In genomic region chr3:183987014-183987600, GRCh38 we compare ENCODE assay signal across 19 cellular contexts. TPM values are rescaled to one million over a fixed set of nuclear protein-coding genes. Genes with fewer than 3 reads are reported as not detected.
"Had no signal": no experiment of that assay in that cellular context is flagged by ENCODE, and none has a peak within 500 bp of the region (broad histone marks: within the 10 kb centered on the region; RNA-seq: fewer than 3 reads in every experiment).

No MANE protein-coding gene starts in this region.

- H3K27me3 ChIP-seq: esophagus muscularis mucosa, heart left ventricle, pancreas, spleen, upper lobe of left lung had no signal

- H3K9me3 Mint-ChIP-seq: activated naive CD8-positive, alpha-beta T cell treated with anti-CD3 and anti-CD28 coated beads, Interleukin-2, amount 10 ng/mL, durations not matched to agents 7 days and 5 days; memory B cell had no signal

- DNase-seq: activated CD4-positive, alpha-beta T cell treated with anti-CD3 and anti-CD28 coated beads, Interleukin-2, amount 50 U/mL, for 4 hours; activated CD4-positive, CD25-positive, alpha-beta regulatory T cell treated with anti-CD3 and anti-CD28 coated beads, Interleukin-2, amount 50 U/mL, for 72 hours; activated gamma-delta T cell treated with Interleukin-2 at 50 U/mL for 16 hours; activated naive CD8-positive, alpha-beta T cell treated with anti-CD3 and anti-CD28 coated beads, Interleukin-2, amount 10 ng/mL, durations not matched to agents 7 days and 5 days; activated T-cell treated with anti-CD3 and anti-CD28 coated beads, Interleukin-2, amount 50 U/mL, for 48 hours; foreskin fibroblast; heart left ventricle; pancreas; spleen; stimulated activated CD4-positive, alpha-beta T cell treated with anti-CD3 and anti-CD28 coated beads, Interleukin-2, amount 100 ng/mL, for 24 hours; stimulated activated naive CD4-positive, alpha-beta T cell treated with Interleukin-2 at 50 U/mL for 16 hours; upper lobe of left lung had no signal

- H3K27ac ChIP-seq: esophagus muscularis mucosa, heart left ventricle, pancreas, spleen, upper lobe of left lung had no signal

- H3K4me3 Mint-ChIP-seq: activated naive CD8-positive, alpha-beta T cell treated with anti-CD3 and anti-CD28 coated beads, Interleukin-2, amount 10 ng/mL, durations not matched to agents 7 days and 5 days; memory B cell had no signal

- H3K4me3 ChIP-seq: esophagus muscularis mucosa, heart left ventricle, pancreas, spleen, upper lobe of left lung had no signal

- H3K27me3 Mint-ChIP-seq: activated naive CD8-positive, alpha-beta T cell treated with anti-CD3 and anti-CD28 coated beads, Interleukin-2, amount 10 ng/mL, durations not matched to agents 7 days and 5 days; memory B cell had no signal

- H3K4me1 ChIP-seq: heart left ventricle, spleen had no signal

- H3K36me3 ChIP-seq: pancreas had no signal

- ATAC-seq: SK-N-SH treated with all-trans-retinoic acid at 6 μM for 48 hours had no signal

- H3K4me1 Mint-ChIP-seq: memory B cell had no signal

- H3K27ac Mint-ChIP-seq: activated naive CD8-positive, alpha-beta T cell treated with anti-CD3 and anti-CD28 coated beads, Interleukin-2, amount 10 ng/mL, durations not matched to agents 7 days and 5 days; memory B cell had no signal

- H3K9me3 ChIP-seq: esophagus muscularis mucosa, heart left ventricle, pancreas, spleen, upper lobe of left lung had no signal

RNA-seq across cellular contexts. Expression of gene HTR3D, which starts 44.4 kb away (rescaled TPM):
- total RNA-seq: activated naive CD8-positive, alpha-beta T cell treated with anti-CD3 and anti-CD28 coated beads, Interleukin-2, amount 10 ng/mL, durations not matched to agents 7 days and 5 days; bronchial epithelial cell; esophagus muscularis mucosa; heart left ventricle; left lobe of liver; pancreas; spleen; T-helper 1 cell treated with Interleukin-12 subunit alpha and Interleukin-12 subunit beta and Interleukin-4 antibody, amounts not matched to agents 30 ng/mL and 1 ng/mL, for 36 hours; upper lobe of left lung had no signal
- polyA plus RNA-seq: heart left ventricle, neural cell, pancreas, spleen had no signal
